ENCODE assay signal across 19 cellular contexts in genomic region chr5:10859393-10860195, GRCh38.
A peak's percentile ranks its signal among the peaks of the same experiment; 100 is the strongest.
DNase-seq lines count a peak whose midpoint lies in the region; ATAC-seq and TF ChIP-seq lines count a peak whose summit lies in the region.
"Had no signal": no experiment of that assay in that cellular context is flagged by ENCODE, and none has a peak within 500 bp of the region (broad histone marks: within the 10 kb centered on the region; RNA-seq: fewer than 3 reads in every experiment).

No MANE protein-coding gene starts in this region.

- H4K20me1 ChIP-seq in GM23248 (ENCODE audit: insufficient read depth) = no peaks in the 10 kb centered on the region

- in situ Hi-C loops in GM23248 (cut with MboI) = no loop called here

- no peak overlapping the region for H3K4me2 ChIP-seq in GM23248 (ENCODE audit: unreplicated experiment)
- H3K4me2 ChIP-seq: KMS-11 had no signal

- no peak overlapping the region for H3K4me3 ChIP-seq in Caco-2 (ENCODE audit: low read depth, low read length)
- no peak overlapping the region for H3K4me3 ChIP-seq in ectodermal cell (ENCODE audit: insufficient read depth, low read depth, low read length)
- no peak overlapping the region for H3K4me3 ChIP-seq in mesodermal cell (ENCODE audit: extremely low read depth, insufficient read depth, low read length, poor library complexity, severe bottlenecking)
- no peak overlapping the region for H3K4me3 ChIP-seq in GM23248
- no peak overlapping the region for H3K4me3 ChIP-seq in MG63
- no peak overlapping the region for H3K4me3 ChIP-seq in psoas muscle
- H3K4me3 ChIP-seq: SJSA1 had no signal

- H3K27ac ChIP-seq in ectodermal cell (ENCODE audit: insufficient read depth, low read depth, low read length, poor library complexity, severe bottlenecking) = peak overlapping the region; percentile 31
- peak overlapping the region; percentile 37 for H3K27ac ChIP-seq in mesodermal cell (ENCODE audit: low read depth, low read length, severe bottlenecking)
- H3K27ac ChIP-seq in GM23248 = no peak overlapping the region
- no peak overlapping the region for H3K27ac ChIP-seq in psoas muscle
- H3K27ac ChIP-seq: KMS-11 had no signal

- DNase-seq in Caco-2 (peak; percentile 57 to 58), NCI-H69 (lab: John Stamatoyannopoulos, UW) (peak; percentile 46), globus pallidus (ENCODE audit: low spot score) (no peak), GM23248 (no peak), MG63 (no peak), psoas muscle (no peak)
- DNase-seq: COR-L47, DMS79 treated with DMSO at 0.1 percent for 48 hours, GF-D8, HFFc6, MM.1S, NCI-H1105 treated with DMSO at 0.1 percent for 48 hours, NCI-H187, NCI-H82, RPMI8226 had no signal

- no peaks in the 10 kb centered on the region for H3K79me2 ChIP-seq in GM23248 (ENCODE audit: insufficient read depth)

- H3K27me3 Mint-ChIP-seq in Caco-2 (ENCODE audit: insufficient read depth, unreplicated experiment) = no peaks in the 10 kb centered on the region

- peaks cover 11% of the 10 kb centered on the region for H3K4me1 Mint-ChIP-seq in Caco-2 (ENCODE audit: low read depth, unreplicated experiment)

- POLR2A ChIA-PET in Caco-2 (lab: Charles Lee) = interaction anchor here (0.9 to 1.0 kb wide), 2 partner anchors 31 to 99 kb away, joined by 3 to 5 read pairs; partner anchors contain the start of gene DAP

- no TSS peak for BruUV-seq in Caco-2 (replicated peaks; lab: Mats Ljungman, UMichigan)

- H3K36me3 Mint-ChIP-seq in Caco-2 (ENCODE audit: insufficient read depth, unreplicated experiment) = no peaks in the 10 kb centered on the region

- H3K9ac ChIP-seq in GM23248 = no peak overlapping the region
- H3K9ac ChIP-seq: KMS-11 had no signal

- no peaks in the 10 kb centered on the region for H3K9me2 ChIP-seq in GM23248 (ENCODE audit: insufficient read depth)

- H3F3A ChIP-seq in GM23248 (ENCODE audit: insufficient read depth) = no peaks in the 10 kb centered on the region; the same call in 1 of the 2 replicates

- no peak overlapping the region for H3K4me3 Mint-ChIP-seq in Caco-2 (ENCODE audit: unreplicated experiment)
- H3K4me3 Mint-ChIP-seq: HFFc6 had no signal

- peaks cover 16% of the 10 kb centered on the region for H3K4me1 ChIP-seq in Caco-2
- peaks cover 31% of the 10 kb centered on the region for H3K4me1 ChIP-seq in ectodermal cell (ENCODE audit: control insufficient read depth, insufficient read depth, low read length)
- peaks cover 21% of the 10 kb centered on the region for H3K4me1 ChIP-seq in mesodermal cell (ENCODE audit: control insufficient read depth, insufficient read depth, low read length, poor library complexity, severe bottlenecking)
- H3K4me1 ChIP-seq in GM23248 (ENCODE audit: insufficient read depth) = peaks cover 14% of the 10 kb centered on the region; the same call in 1 of the 2 replicates
- no peaks in the 10 kb centered on the region for H3K4me1 ChIP-seq in psoas muscle

- no peak overlapping the region for H2AFZ ChIP-seq in GM23248

- WGBS in ectodermal cell, 2 experiments = 83 to 92% methylated on average over 14 of the region's 15 CpGs
- 87 to 92% methylated on average over 11 of the region's 15 CpGs for WGBS in mesodermal cell (ENCODE audit: insufficient coverage in 2 of 2), 2 experiments
- WGBS in GM23248 (ENCODE audit: low coverage in 1 of 2, low lambda C conversion rate in 2 of 2, missing lambda C conversion rate in 2 of 2), 2 experiments = 83 to 87% methylated on average over 15 of the region's 15 CpGs
- 68 to 72% (median 71%) methylated on average over 15 of the region's 15 CpGs for WGBS in psoas muscle, 3 donors

- H3K9me3 ChIP-seq in Caco-2 = no peaks in the 10 kb centered on the region
- no peaks in the 10 kb centered on the region for H3K9me3 ChIP-seq in ectodermal cell (ENCODE audit: control insufficient read depth, low read length)
- H3K9me3 ChIP-seq in mesodermal cell (ENCODE audit: control insufficient read depth, low read length) = no peaks in the 10 kb centered on the region
- no peaks in the 10 kb centered on the region for H3K9me3 ChIP-seq in GM23248 (ENCODE audit: low read depth)
- peaks cover 3% of the 10 kb centered on the region; the same call in 1 of the 2 replicates for H3K9me3 ChIP-seq in MG63
- H3K9me3 ChIP-seq in psoas muscle = no peaks in the 10 kb centered on the region
- H3K9me3 ChIP-seq: SJSA1 had no signal

- TF ChIP-seq CTCF in Caco-2 (IDR thresholded peaks at IDR 0.05; ENCODE audit: insufficient read depth in 1 of 2, low read depth in 1 of 2, low read length in 1 of 2, severe bottlenecking in 1 of 2, unreplicated experiment in 1 of 2) (no peak), psoas muscle (IDR thresholded peaks at IDR 0.05) (no peak)

- ATAC-seq in psoas muscle = no peak

- CTCF ChIA-PET in Caco-2 (lab: Charles Lee) = no interaction called here

- no peaks in the 10 kb centered on the region for H3K9me3 Mint-ChIP-seq in Caco-2 (ENCODE audit: unreplicated experiment)
- H3K9me3 Mint-ChIP-seq: HFFc6 had no signal

- intact Hi-C loops in Caco-2 (cut with micrococcal nuclease; ENCODE audit: unreplicated experiment) (loop anchor here (2.0 to 10.0 kb wide), 3 partner anchors 99 to 325 kb away; partner anchors contain the start of gene DAP), psoas muscle (cut with DNase I) (no loop called here)

- H3K36me3 ChIP-seq in Caco-2 (ENCODE audit: control insufficient read depth, insufficient read depth, low read length) (no peaks in the 10 kb centered on the region), ectodermal cell (ENCODE audit: control insufficient read depth, insufficient read depth, low read length) (no peaks in the 10 kb centered on the region), mesodermal cell (ENCODE audit: control insufficient read depth, insufficient read depth, low read length) (no peaks in the 10 kb centered on the region), GM23248 (ENCODE audit: low read depth) (no peaks in the 10 kb centered on the region), MG63 (no peaks in the 10 kb centered on the region), psoas muscle (ENCODE audit: insufficient read depth in 1 of 2, low read depth in 1 of 2) (no peaks in the 10 kb centered on the region)
- H3K36me3 ChIP-seq: SJSA1 had no signal

- no peak overlapping the region for H3K27ac Mint-ChIP-seq in Caco-2 (ENCODE audit: unreplicated experiment)

- no peaks in the 10 kb centered on the region for H3K27me3 ChIP-seq in Caco-2 (replicated peaks; ENCODE audit: control insufficient read depth, insufficient read depth, low read length)
- H3K27me3 ChIP-seq in ectodermal cell (ENCODE audit: control insufficient read depth, insufficient read depth, low read length, poor library complexity, severe bottlenecking) = peaks cover 3% of the 10 kb centered on the region
- H3K27me3 ChIP-seq in GM23248 (replicated peaks; ENCODE audit: insufficient read depth) = peaks cover 4% of the 10 kb centered on the region; the same call in 1 of the 2 replicates
- no peaks in the 10 kb centered on the region for H3K27me3 ChIP-seq in MG63
- H3K27me3 ChIP-seq in psoas muscle (ENCODE audit: insufficient read depth in 3 of 3, low read length in 2 of 3) = peaks cover 3 to 6% (median 5%) of the 10 kb centered on the region in 3 donors
- H3K27me3 ChIP-seq: SJSA1 had no signal

Comparison
In these comparisons a context has a peak if more than half of its experiments do, and no peak if none do; other contexts are left out.
1. DNase-seq: peak in Caco-2 (2 of 2) and NCI-H69 (single experiment); none in globus pallidus (single experiment), GM23248 (single experiment), MG63 (single experiment) and psoas muscle (0 of 2).
2. H3K27ac ChIP-seq: peak in ectodermal cell (single experiment) and mesodermal cell (single experiment); none in GM23248 (single experiment) and psoas muscle (single experiment).